In the genomic region with DNA sequence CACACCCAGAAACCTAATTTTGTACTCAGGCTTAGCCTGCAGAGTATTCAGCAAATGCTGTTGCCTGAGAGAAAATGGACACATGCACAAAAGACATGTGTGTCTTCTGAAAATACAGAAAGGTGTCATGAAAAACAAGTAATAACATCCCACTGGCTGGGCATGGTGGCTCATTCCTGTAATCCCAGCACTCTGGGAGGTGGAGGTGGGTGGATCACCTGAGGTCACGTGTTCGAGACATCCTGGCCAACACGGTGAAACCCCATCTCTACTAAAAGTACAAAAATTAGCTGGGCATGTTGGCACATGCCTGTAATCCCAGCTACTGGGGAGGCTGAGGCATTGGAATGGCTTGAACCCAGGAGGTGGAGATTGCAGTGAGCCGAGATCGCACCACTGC, we compare ENCODE assay signal across 7 cellular contexts. TPM values are rescaled to one million over a fixed set of nuclear protein-coding genes. Genes with fewer than 3 reads are reported as not detected.
DNase-seq lines count a peak whose midpoint lies in the region; ATAC-seq, FAIRE-seq and TF ChIP-seq lines count a peak whose summit lies in the region.
"Not testable (repeated sequence)": the region's sequence is repeated elsewhere in the genome, so short reads cannot be mapped to it uniquely, and the experiment has no call there.

No MANE protein-coding gene starts in this region.

- POLR2A ChIA-PET in RWPE1 (lab: Yijun Ruan, JAX; ENCODE audit: low non-redundant PET): interaction anchor here (0.5 kb wide), 1 partner anchor 15 kb away, joined by 8 read pairs; no protein-coding TSS in a partner anchor
- POLR2A ChIA-PET in activated CD8-positive, alpha-beta T cell treated with anti-CD3 and anti-CD28 coated beads, Interleukin-2, amount 10 ng/mL, durations not matched to agents 7 days and 5 days (lab: Charles Lee): not testable (repeated sequence)

- not testable (repeated sequence) for TF ChIP-seq CTCF in RWPE1 (conservative IDR thresholded peaks at IDR 0.05; ENCODE audit: low read depth); chondrocyte (IDR thresholded peaks at IDR 0.05); osteocyte (IDR thresholded peaks at IDR 0.05)

- H3K27ac Mint-ChIP-seq in activated CD8-positive, alpha-beta T cell treated with anti-CD3 and anti-CD28 coated beads, Interleukin-2, amount 10 ng/mL, durations not matched to agents 7 days and 5 days: peak overlapping the region; percentile 28
- peak overlapping the region; percentile 64 for H3K27ac Mint-ChIP-seq in activated naive CD8-positive, alpha-beta T cell
- peak overlapping the region; percentile 24 for H3K27ac Mint-ChIP-seq in chondrocyte (ENCODE audit: unreplicated experiment)
- peak overlapping the region in 3 of 6 donors; percentile 39 to 81 (median 43) for H3K27ac Mint-ChIP-seq in immature natural killer cell
- H3K27ac Mint-ChIP-seq in osteocyte (ENCODE audit: unreplicated experiment): peak overlapping the region; percentile 27

- TF ChIP-seq POLR2A in GM12891 (IDR thresholded peaks at IDR 0.05; ENCODE audit: low read depth, low read length): not testable (repeated sequence)

- not testable (repeated sequence) for H3K27me3 Mint-ChIP-seq in activated CD8-positive, alpha-beta T cell treated with anti-CD3 and anti-CD28 coated beads, Interleukin-2, amount 10 ng/mL, durations not matched to agents 7 days and 5 days (ENCODE audit: low read depth); activated naive CD8-positive, alpha-beta T cell; chondrocyte (ENCODE audit: low read depth); immature natural killer cell (ENCODE audit: low read depth in 3 of 3); osteocyte (ENCODE audit: unreplicated experiment)

- CTCF ChIA-PET in RWPE1 (lab: Yijun Ruan, JAX); activated CD8-positive, alpha-beta T cell treated with anti-CD3 and anti-CD28 coated beads, Interleukin-2, amount 10 ng/mL, durations not matched to agents 7 days and 5 days (lab: Charles Lee): not testable (repeated sequence)

- ATAC-seq in activated CD8-positive, alpha-beta T cell treated with anti-CD3 and anti-CD28 coated beads, Interleukin-2, amount 10 ng/mL, durations not matched to agents 7 days and 5 days: not testable (repeated sequence)

- not testable (repeated sequence) for DNase-seq in GM12891 (ENCODE audit: insufficient read length, low spot score); RWPE1 (ENCODE audit: low spot score); activated CD8-positive, alpha-beta T cell treated with anti-CD3 and anti-CD28 coated beads, Interleukin-2, amount 10 ng/mL, durations not matched to agents 7 days and 5 days; chondrocyte (ENCODE audit: low spot score); immature natural killer cell; osteocyte (ENCODE audit: extremely low spot score, unreplicated experiment)

- FAIRE-seq in GM12891 (lab: Jason Lieb, UNC): peak; percentile 9

- peaks cover 27% of the 10 kb centered on the region for H3K4me1 Mint-ChIP-seq in activated CD8-positive, alpha-beta T cell treated with anti-CD3 and anti-CD28 coated beads, Interleukin-2, amount 10 ng/mL, durations not matched to agents 7 days and 5 days (ENCODE audit: low read depth)
- H3K4me1 Mint-ChIP-seq in activated naive CD8-positive, alpha-beta T cell (ENCODE audit: low read depth): peaks cover 45% of the 10 kb centered on the region
- peaks cover 32% of the 10 kb centered on the region for H3K4me1 Mint-ChIP-seq in chondrocyte (ENCODE audit: low read depth)
- H3K4me1 Mint-ChIP-seq in immature natural killer cell: peaks cover 48 to 58% of the 10 kb centered on the region in 2 donors
- H3K4me1 Mint-ChIP-seq in osteocyte (ENCODE audit: unreplicated experiment): peaks cover 26% of the 10 kb centered on the region

- peaks cover 51% of the 10 kb centered on the region for H3K36me3 Mint-ChIP-seq in activated CD8-positive, alpha-beta T cell treated with anti-CD3 and anti-CD28 coated beads, Interleukin-2, amount 10 ng/mL, durations not matched to agents 7 days and 5 days (ENCODE audit: low read depth)
- H3K36me3 Mint-ChIP-seq in activated naive CD8-positive, alpha-beta T cell; chondrocyte (ENCODE audit: low read depth); immature natural killer cell: not testable (repeated sequence)
- H3K36me3 Mint-ChIP-seq in osteocyte (ENCODE audit: unreplicated experiment): peaks cover 16% of the 10 kb centered on the region

- H3K27ac ChIP-seq in RWPE1: peak overlapping the region; percentile 79

- not testable (repeated sequence) for H3K9me3 Mint-ChIP-seq in activated CD8-positive, alpha-beta T cell treated with anti-CD3 and anti-CD28 coated beads, Interleukin-2, amount 10 ng/mL, durations not matched to agents 7 days and 5 days (ENCODE audit: insufficient read depth); activated naive CD8-positive, alpha-beta T cell (ENCODE audit: low read depth); chondrocyte (ENCODE audit: low read depth); immature natural killer cell; osteocyte (ENCODE audit: unreplicated experiment)

- not testable (repeated sequence) for H3K4me3 Mint-ChIP-seq in activated CD8-positive, alpha-beta T cell treated with anti-CD3 and anti-CD28 coated beads, Interleukin-2, amount 10 ng/mL, durations not matched to agents 7 days and 5 days; activated naive CD8-positive, alpha-beta T cell; chondrocyte (ENCODE audit: unreplicated experiment); osteocyte (ENCODE audit: unreplicated experiment)
- H3K4me3 Mint-ChIP-seq in immature natural killer cell: peak overlapping the region in 3 of 5 donors; percentile 10 to 27 (median 18)

RNA-seq across cellular contexts. Expression of a gene that starts 18.0 kb away (rescaled TPM):
- polyA plus RNA-seq in GM12891 (2012; ENCODE audit: low read depth, missing spikeins): 22.7 TPM
- total RNA-seq in activated CD8-positive, alpha-beta T cell treated with anti-CD3 and anti-CD28 coated beads, Interleukin-2, amount 10 ng/mL, durations not matched to agents 7 days and 5 days: 10 to 100 TPM; 91.0 to 94.9 TPM
- total RNA-seq in chondrocyte (105 to 110 TPM (median 108 TPM) in 3 replicates), osteocyte (139 and 145 TPM in 2 replicates)
- 100 to 1,000 TPM in 2 of 3 donors, 10 to 100 TPM in 1; 63.3 to 105 (median 103) TPM for polyA plus RNA-seq in immature natural killer cell
